In genomic region chr11:19674831-19675230, GRCh38 we compare ENCODE assay signal across 16 cellular contexts. TPM values are rescaled to one million over a fixed set of nuclear protein-coding genes. Genes with fewer than 3 reads are reported as not detected.
A peak's percentile ranks its signal among the peaks of the same experiment; 100 is the strongest.
DNase-seq lines count a peak whose midpoint lies in the region; TF ChIP-seq lines count a peak whose summit lies in the region.
"Had no signal": no experiment of that assay in that cellular context is flagged by ENCODE, and none has a peak within 500 bp of the region (broad histone marks: within the 10 kb centered on the region; RNA-seq: fewer than 3 reads in every experiment).

No MANE protein-coding gene starts in this region.

- no peak overlapping the region for H3K4ac ChIP-seq in mesenchymal stem cell (ENCODE audit: low read depth in 1 of 2, low read length in 2 of 2)

- H3K36me3 ChIP-seq in mesenchymal stem cell (ENCODE audit: control insufficient read depth in 1 of 2, insufficient read depth in 2 of 2, low read depth in 1 of 2, low read length in 2 of 2): no peaks in the 10 kb centered on the region
- no peaks in the 10 kb centered on the region for H3K36me3 ChIP-seq in thyroid gland
- H3K36me3 ChIP-seq in WERI-Rb-1: no peaks in the 10 kb centered on the region

- no peak overlapping the region for H3K14ac ChIP-seq in mesenchymal stem cell (ENCODE audit: low read length in 2 of 2)

- no peaks in the 10 kb centered on the region for H3K36me3 Mint-ChIP-seq in brain
- H3K36me3 Mint-ChIP-seq: IgD-negative memory B cell had no signal

- H3K27me3 ChIP-seq in mesenchymal stem cell (ENCODE audit: control insufficient read depth in 1 of 2, insufficient read depth in 1 of 2, low read length in 2 of 2) (no peaks in the 10 kb centered on the region), thyroid gland (no peaks in the 10 kb centered on the region), WERI-Rb-1 (ENCODE audit: insufficient read depth, low read depth, severe bottlenecking) (peaks cover 70% of the 10 kb centered on the region)
- H3K27me3 ChIP-seq: testis had no signal

- H3K9me3 ChIP-seq in mesenchymal stem cell (ENCODE audit: control insufficient read depth, low read length) (no peaks in the 10 kb centered on the region), thyroid gland (no peaks in the 10 kb centered on the region), WERI-Rb-1 (ENCODE audit: severe bottlenecking) (no peaks in the 10 kb centered on the region)
- H3K9me3 ChIP-seq: testis had no signal

- WGBS in mesenchymal stem cell: 95% methylated on average over 3 of the region's 3 CpGs
- WGBS in thyroid gland, 2 donors: 87 to 88% methylated on average over 3 of the region's 3 CpGs

- intact Hi-C loops in thyroid gland (cut with DNase I): no loop called here

- peaks cover 7% of the 10 kb centered on the region for H3K27me3 Mint-ChIP-seq in brain

- peaks cover 13% of the 10 kb centered on the region for H3K4me1 ChIP-seq in mesenchymal stem cell (ENCODE audit: control insufficient read depth, insufficient read depth, low read depth, low read length)
- peaks cover 61 to 87% of the 10 kb centered on the region in 2 donors for H3K4me1 ChIP-seq in thyroid gland

- H3K79me1 ChIP-seq in mesenchymal stem cell (replicated peaks; ENCODE audit: low read length, poor library complexity, severe bottlenecking): no peaks in the 10 kb centered on the region

- no peak overlapping the region for H2AK5ac ChIP-seq in mesenchymal stem cell (ENCODE audit: low read length, severe bottlenecking)

- no peak overlapping the region for H3K4me3 Mint-ChIP-seq in brain
- H3K4me3 Mint-ChIP-seq: activated CD4-positive, alpha-beta T cell treated with anti-CD3 and anti-CD28 coated beads, Interleukin-2, amount 10 ng/mL, durations not matched to agents 24 days and 14 days; IgD-negative memory B cell had no signal

- H2BK120ac ChIP-seq in mesenchymal stem cell (ENCODE audit: low read depth, low read length): no peak overlapping the region

- H4K8ac ChIP-seq in mesenchymal stem cell (ENCODE audit: low read length): no peak overlapping the region

- no peak overlapping the region for H4K91ac ChIP-seq in mesenchymal stem cell (ENCODE audit: low read length)

- H3K4me3 ChIP-seq in mesenchymal stem cell (ENCODE audit: insufficient read depth in 1 of 2, low read depth in 1 of 2, low read length in 2 of 2): no peak overlapping the region
- no peak overlapping the region for H3K4me3 ChIP-seq in thyroid gland (replicated peaks in 1 of 3)
- H3K4me3 ChIP-seq in WERI-Rb-1 (ENCODE audit: low read depth, low read length): no peak overlapping the region
- H3K4me3 ChIP-seq: SK-N-MC, testis had no signal

- peak overlapping the region; percentile 1 to 97 (median 95) for H3K27ac Mint-ChIP-seq in brain
- H3K27ac Mint-ChIP-seq: activated CD4-positive, alpha-beta T cell treated with anti-CD3 and anti-CD28 coated beads, Interleukin-2, amount 10 ng/mL, durations not matched to agents 24 days and 14 days; IgD-negative memory B cell had no signal

- TF ChIP-seq POLR2A in thyroid gland (IDR thresholded peaks at IDR 0.05) (no peak), erythroblast (IDR thresholded peaks at IDR 0.05; ENCODE audit: low read length) (no peak)

- H3K27ac ChIP-seq in mesenchymal stem cell (ENCODE audit: low read length, poor library complexity, severe bottlenecking): no peak overlapping the region
- peak overlapping the region; percentile 75 to 100 (median 88) for H3K27ac ChIP-seq in thyroid gland
- H3K27ac ChIP-seq in WERI-Rb-1: no peak overlapping the region
- H3K27ac ChIP-seq: 22Rv1, SK-N-MC had no signal

- no peak overlapping the region for H3K4me2 ChIP-seq in mesenchymal stem cell (ENCODE audit: low read length, poor library complexity, severe bottlenecking)

- peak overlapping the region; percentile 31 for H3K9ac ChIP-seq in mesenchymal stem cell (ENCODE audit: low read length)

- H2BK15ac ChIP-seq in mesenchymal stem cell (ENCODE audit: low read depth, poor library complexity, severe bottlenecking): no peak overlapping the region

- TF ChIP-seq CTCF in brain (conservative IDR thresholded peaks at IDR 0.05): no peak
- no peak for TF ChIP-seq CTCF in thyroid gland (IDR thresholded peaks at IDR 0.05)
- no peak for TF ChIP-seq CTCF in WERI-Rb-1 (IDR thresholded peaks at IDR 0.05; ENCODE audit: low read depth, low read length)

- H3K4me1 Mint-ChIP-seq in brain: peaks cover 83% of the 10 kb centered on the region
- H3K4me1 Mint-ChIP-seq: activated CD4-positive, alpha-beta T cell treated with anti-CD3 and anti-CD28 coated beads, Interleukin-2, amount 10 ng/mL, durations not matched to agents 24 days and 14 days; IgD-negative memory B cell had no signal

- no peak overlapping the region for H2AFZ ChIP-seq in mesenchymal stem cell (ENCODE audit: low read depth, low read length)

- no peaks in the 10 kb centered on the region for H3K9me3 Mint-ChIP-seq in brain
- H3K9me3 Mint-ChIP-seq: activated CD4-positive, alpha-beta T cell treated with anti-CD3 and anti-CD28 coated beads, Interleukin-2, amount 10 ng/mL, durations not matched to agents 24 days and 14 days had no signal

- no peak overlapping the region for H2BK5ac ChIP-seq in mesenchymal stem cell (ENCODE audit: low read depth, low read length, poor library complexity, severe bottlenecking)

- H3K18ac ChIP-seq in mesenchymal stem cell (ENCODE audit: low read depth in 1 of 2, low read length in 2 of 2): no peak overlapping the region

- no peak overlapping the region for H2BK12ac ChIP-seq in mesenchymal stem cell (ENCODE audit: low read length in 2 of 2)

- DNase-seq in NOMO-1 treated with DMSO at 0.1 percent for 48 hours (lab: John Stamatoyannopoulos, UW; ENCODE audit: unreplicated experiment) (peak; percentile 10), NOMO-1 treated with dmso at 0.1 percent for 144 hours (lab: John Stamatoyannopoulos, UW; ENCODE audit: unreplicated experiment) (no peak), mesenchymal stem cell (no peak), thyroid gland (no peak), NCI-H1417 treated with DMSO at 0.1 percent for 48 hours (lab: John Stamatoyannopoulos, UW) (no peak), erythroblast (lab: John Stamatoyannopoulos, UW) (no peak), WERI-Rb-1 (no peak)
- DNase-seq: activated CD4-positive, alpha-beta T cell treated with anti-CD3 and anti-CD28 coated beads, Interleukin-2, amount 10 ng/mL, durations not matched to agents 24 days and 14 days; activated naive CD4-positive, alpha-beta T cell treated with anti-CD3 and anti-CD28 coated beads, Interleukin-2, amount 50 U/mL, for 16 hours; effector CD4-positive, alpha-beta T cell; NCI-H526 treated with DMSO at 0.1 percent for 48 hours; testis had no signal

- H3K23ac ChIP-seq in mesenchymal stem cell (ENCODE audit: low read length in 2 of 2): no peak overlapping the region

RNA-seq across cellular contexts. Expression of gene NAV2, which starts 37.8 kb away (rescaled TPM):
- 5.8 TPM for polyA plus RNA-seq in brain (ENCODE audit: insufficient read depth, low read depth, low replicate concordance)
- 3.2 TPM for polyA plus RNA-seq in mesenchymal stem cell (2013, experiment 1 of 2)
- polyA plus RNA-seq in mesenchymal stem cell (2013, experiment 2 of 2): 3.0 TPM
- total RNA-seq in thyroid gland: 10 to 100 TPM; 34.8 to 88.6 (median 54.5) TPM
- total RNA-seq: activated CD4-positive, alpha-beta T cell treated with anti-CD3 and anti-CD28 coated beads, Interleukin-2, amount 10 ng/mL, durations not matched to agents 24 days and 14 days had no signal

Comparison
In these comparisons a context has a peak if more than half of its experiments do, and no peak if none do; other contexts are left out.
1. H3K27ac ChIP-seq: peak in thyroid gland (3 of 3); none in mesenchymal stem cell (single experiment) and WERI-Rb-1 (single experiment).